In the genomic region with DNA sequence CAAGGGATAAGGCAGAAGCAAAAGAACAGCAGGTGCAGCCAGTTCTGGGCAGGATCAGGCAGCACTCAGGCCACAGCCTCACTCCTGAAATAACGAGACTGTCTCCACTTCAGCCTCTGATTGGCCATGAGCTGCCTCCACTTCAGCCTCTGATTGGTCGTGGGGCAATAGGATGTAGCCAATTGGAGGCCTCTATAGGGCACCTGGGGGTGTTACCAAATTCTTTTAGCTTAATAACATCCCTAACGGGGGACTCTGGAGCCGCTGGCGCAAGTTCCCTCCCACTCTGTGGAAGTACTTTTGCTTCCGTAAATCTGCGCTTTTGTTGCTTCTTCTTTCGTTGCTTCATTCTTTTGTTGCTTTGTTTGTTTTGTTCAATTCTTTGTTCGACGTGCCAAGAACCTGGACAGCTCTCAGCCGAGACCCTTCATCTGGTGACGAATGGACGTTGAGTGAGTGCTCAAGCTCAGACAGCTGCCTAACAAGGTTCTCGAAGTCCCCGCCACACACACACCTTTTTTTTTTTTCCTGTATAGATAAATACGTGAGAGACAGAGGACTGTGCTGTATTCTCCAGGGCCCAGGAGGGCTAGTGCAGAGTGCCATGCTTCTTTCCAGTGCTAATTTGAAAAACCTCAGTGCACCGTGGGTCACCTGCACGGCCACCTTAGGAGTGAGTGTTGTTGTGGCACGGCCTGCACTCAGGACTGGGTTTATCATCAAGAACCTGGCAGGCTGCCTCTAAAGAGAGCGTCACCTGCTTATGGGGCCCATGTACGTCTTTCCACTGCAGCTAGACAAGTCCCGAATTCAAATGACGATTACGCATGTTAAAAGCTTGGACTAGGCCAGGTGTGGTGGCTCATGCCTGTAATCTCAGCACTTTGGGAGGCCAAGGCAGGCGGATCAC, we compare ENCODE assay signal across 8 cellular contexts. TPM values are rescaled to one million over a fixed set of nuclear protein-coding genes. Genes with fewer than 3 reads are reported as not detected.
A peak's percentile ranks its signal among the peaks of the same experiment; 100 is the strongest.
DNase-seq lines count a peak whose midpoint lies in the region; ATAC-seq, FAIRE-seq and TF ChIP-seq lines count a peak whose summit lies in the region.

No MANE protein-coding gene starts in this region.

- no peak overlapping the region for H3K27ac ChIP-seq in esophagus muscularis mucosa (replicated peaks in 1 of 4)
- no peak overlapping the region for H3K27ac ChIP-seq in pancreas

- H3K9me3 ChIP-seq in esophagus muscularis mucosa (no peaks in the 10 kb centered on the region), pancreas (no peaks in the 10 kb centered on the region)

- FAIRE-seq in pancreas (lab: Jason Lieb, UNC) (no peak), frontal cortex (lab: Jason Lieb, UNC) (no peak), GM19239 (lab: Jason Lieb, UNC) (no peak)

- TF ChIP-seq POLR2A in esophagus muscularis mucosa (IDR thresholded peaks at IDR 0.05; ENCODE audit: low read depth), result no peak

- DNase-seq in NCI-H2196 treated with DMSO at 0.1 percent for 48 hours (lab: John Stamatoyannopoulos, UW; ENCODE audit: unreplicated experiment) (peak; percentile 69), esophagus muscularis mucosa (ENCODE audit: extremely low spot score) (peak; percentile 88), pancreas (no peak), frontal cortex (ENCODE audit: low spot score in 2 of 2) (no peak), cerebellar nuclear complex (lab: John Stamatoyannopoulos, UW) (no peak), GM19239 (ENCODE audit: insufficient read length, low spot score) (no peak), T-helper 1 cell (no peak)

- H3K4me3 ChIP-seq in esophagus muscularis mucosa, result no peak overlapping the region
- H3K4me3 ChIP-seq in pancreas, result no peak overlapping the region

- H3K36me3 ChIP-seq in esophagus muscularis mucosa, result no peaks in the 10 kb centered on the region
- H3K36me3 ChIP-seq in pancreas, result no peaks in the 10 kb centered on the region

- intact Hi-C loops in esophagus muscularis mucosa (cut with DNase I) (no loop called here), pancreas (cut with DNase I) (loop anchor here in 1 of 3 donors (10.0 kb wide), 1 partner anchor 1145 kb away; no protein-coding TSS in a partner anchor)

- TF ChIP-seq EP300 in esophagus muscularis mucosa (IDR thresholded peaks at IDR 0.05), result no peak

- WGBS in esophagus muscularis mucosa, result 64% methylated on average over 19 of the region's 25 CpGs
- WGBS in pancreas, 2 donors, result 61 to 62% methylated on average over 25 of the region's 25 CpGs

- H3K4me1 ChIP-seq in esophagus muscularis mucosa (no peaks in the 10 kb centered on the region), pancreas (no peaks in the 10 kb centered on the region)

- H3K27me3 ChIP-seq in esophagus muscularis mucosa (peaks cover 0 to 14% (median 0%) of the 10 kb centered on the region in 4 donors), pancreas (no peaks in the 10 kb centered on the region)

- ATAC-seq in HG02678 (IDR thresholded peaks at IDR 0.05; ENCODE audit: unreplicated experiment) (peak; percentile 65), pancreas (peak in 3 of 4 donors; percentile 28 to 56 (median 47))

- TF ChIP-seq CTCF in esophagus muscularis mucosa (IDR thresholded peaks at IDR 0.05) (no peak), pancreas (IDR thresholded peaks at IDR 0.05) (no peak)

RNA-seq across cellular contexts. Expression of a gene that starts 32.0 kb away (rescaled TPM):
- total RNA-seq in esophagus muscularis mucosa, result 10 to 100 TPM; 25.2 to 33.6 (median 30.6) TPM
- total RNA-seq in pancreas, result 10 to 100 TPM; 11.3 to 20.2 (median 13.0) TPM
- polyA plus RNA-seq in pancreas, result 10 to 100 TPM in 1 of 2 donors, 1 to 10 TPM in 1; 6.3 to 12.8 TPM
- 24.1 TPM for total RNA-seq in frontal cortex

Comparison
In these comparisons a context has a peak if more than half of its experiments do, and no peak if none do; other contexts are left out.
1. DNase-seq: peak in NCI-H2196 treated with DMSO at 0.1 percent for 48 hours (single experiment) and esophagus muscularis mucosa (single experiment); none in pancreas (0 of 6), frontal cortex (0 of 2), cerebellar nuclear complex (0 of 2), GM19239 (single experiment) and T-helper 1 cell (0 of 5).